In the genomic region with DNA sequence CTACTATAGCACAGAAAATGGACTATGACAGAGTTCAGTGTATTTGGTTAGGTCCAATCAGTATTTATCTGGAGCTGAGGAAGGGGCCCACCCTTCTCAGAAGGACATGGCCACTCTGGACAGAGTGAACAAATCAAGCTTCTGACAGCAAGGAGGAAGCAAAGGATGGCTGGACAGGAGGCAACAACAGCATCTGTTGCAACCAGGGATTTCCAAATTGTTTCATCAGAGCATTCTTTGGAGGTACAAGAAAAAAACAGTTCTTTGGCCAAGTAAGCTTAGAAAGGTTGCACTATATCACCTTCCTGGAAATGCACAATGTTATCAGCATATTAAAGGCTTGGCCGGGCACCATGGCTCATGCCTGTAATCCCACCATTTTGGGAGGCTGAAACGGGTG, we compare ENCODE assay signal across 22 cellular contexts.
"Had no signal": no experiment of that assay in that cellular context is flagged by ENCODE, and none has a peak within 500 bp of the region (broad histone marks: within the 10 kb centered on the region; RNA-seq: fewer than 3 reads in every experiment).

No MANE protein-coding gene starts in this region.

- DNase-seq: activated CD4-positive, alpha-beta memory T cell treated with anti-CD3 and anti-CD28 coated beads for 36 hours; activated CD4-positive, alpha-beta T cell treated with anti-CD3 and anti-CD28 coated beads, Interleukin-2, amount 10 ng/mL, durations not matched to agents 24 days and 14 days; activated CD8-positive, alpha-beta memory T cell treated with anti-CD3 and anti-CD28 coated beads, Interleukin-2, amount 50 U/mL, for 48 hours; activated gamma-delta T cell; activated naive CD4-positive, alpha-beta T cell treated with anti-CD3 and anti-CD28 coated beads, Interleukin-2, amount 10 ng/mL, durations not matched to agents 7 days and 5 days; activated naive CD8-positive, alpha-beta T cell treated with anti-CD3 and anti-CD28 coated beads, Interleukin-2, amount 10 ng/mL, durations not matched to agents 7 days and 5 days; activated T-cell treated with anti-CD3 and anti-CD28 coated beads, Interleukin-2, amount 50 U/mL, for 24 hours; amniotic stem cell; brain microvascular endothelial cell; caudate nucleus; islet precursor cell; left cardiac atrium; naive B cell; nephron progenitor cell; ovary; right lobe of liver; small intestine; stimulated activated CD4-positive, alpha-beta T cell treated with anti-CD3 and anti-CD28 coated beads, Interleukin-4, amount 100 ng/mL, for 24 hours; T-helper 9 cell; WERI-Rb-1 had no signal

- ATAC-seq: activated CD4-positive, CD25-positive, alpha-beta regulatory T cell treated with anti-CD3 and anti-CD28 coated beads, Interleukin-2, amount 50 U/mL, for 24 hours; left cardiac atrium; right lobe of liver; stimulated activated effector memory CD8-positive, alpha-beta T cell treated with anti-CD3 and anti-CD28 coated beads, Interleukin-12 subunit alpha, Interleukin-12 subunit beta, amount 100 ng/mL, for 72 hours had no signal
